In the genomic region with DNA sequence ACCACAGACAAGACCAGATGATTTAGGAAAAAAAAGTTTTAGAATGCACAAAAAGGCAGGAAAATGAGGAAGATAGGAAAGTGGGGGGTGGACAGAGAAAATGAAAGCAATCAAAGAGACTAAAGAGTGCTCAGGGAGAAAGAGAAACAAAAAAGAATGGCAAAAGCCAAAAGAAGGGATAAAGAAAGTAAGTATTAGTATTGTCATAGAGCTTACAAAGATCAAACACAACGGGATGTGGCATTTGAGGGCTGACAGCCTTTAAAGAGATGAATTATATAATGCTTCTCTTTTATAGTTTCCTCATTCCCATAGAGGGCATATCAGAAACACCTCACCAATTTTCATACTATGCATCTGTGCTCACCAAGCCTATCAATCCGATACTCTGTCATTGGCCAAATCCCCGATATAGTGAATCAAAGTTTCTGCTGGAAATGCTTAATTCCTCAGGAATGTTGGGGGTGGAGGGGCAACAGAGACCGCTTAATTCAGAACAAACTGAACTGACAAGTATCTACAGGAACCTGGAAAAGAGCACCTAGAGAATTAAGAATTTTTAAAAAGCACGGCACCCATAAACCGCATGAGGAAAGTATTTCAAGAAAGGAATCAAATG, we compare ENCODE assay signal across 11 cellular contexts. TPM values are rescaled to one million over a fixed set of nuclear protein-coding genes. Genes with fewer than 3 reads are reported as not detected.
DNase-seq lines count a peak whose midpoint lies in the region; ATAC-seq and TF ChIP-seq lines count a peak whose summit lies in the region.
"Had no signal": no experiment of that assay in that cellular context is flagged by ENCODE, and none has a peak within 500 bp of the region (broad histone marks: within the 10 kb centered on the region; RNA-seq: fewer than 3 reads in every experiment).

No MANE protein-coding gene starts in this region.

- H3K4me1 ChIP-seq in RWPE2 (ENCODE audit: insufficient read depth, poor library complexity, severe bottlenecking): peaks cover 37% of the 10 kb centered on the region
- peaks cover 7% of the 10 kb centered on the region for H3K4me1 ChIP-seq in prostate gland (replicated peaks)

- POLR2A ChIA-PET in activated CD4-positive, alpha-beta T cell treated with anti-CD3 and anti-CD28 coated beads for 36 hours (lab: Charles Lee): no interaction called here

- H3K36me3 Mint-ChIP-seq in activated CD4-positive, alpha-beta T cell treated with anti-CD3 and anti-CD28 coated beads for 36 hours (ENCODE audit: low read depth): peaks cover 13% of the 10 kb centered on the region
- H3K36me3 Mint-ChIP-seq in chondrocyte (ENCODE audit: low read depth): peaks cover 6% of the 10 kb centered on the region

- H3K27ac ChIP-seq in RWPE2 (ENCODE audit: poor library complexity, severe bottlenecking) (peak overlapping the region; percentile 90), prostate gland (peak overlapping the region; percentile 38 to 45)
- H3K27ac ChIP-seq: parathyroid adenoma had no signal

- TF ChIP-seq CTCF in RWPE2 (IDR thresholded peaks at IDR 0.05; ENCODE audit: poor library complexity, severe bottlenecking) (no peak), chondrocyte (IDR thresholded peaks at IDR 0.05) (no peak), prostate gland (IDR thresholded peaks at IDR 0.05) (no peak)

- intact Hi-C loops in activated CD4-positive, alpha-beta T cell treated with anti-CD3 and anti-CD28 coated beads for 36 hours (cut with DNase I, micrococcal nuclease): loop anchor here (2.0 to 10.0 kb wide), 8 partner anchors 101 to 1274 kb away; a partner anchor contains a TSS
- intact Hi-C loops in prostate gland (cut with DNase I): loop anchor here (10.0 kb wide), 1 partner anchor 314 kb away; no protein-coding TSS in a partner anchor

- H3K9me3 Mint-ChIP-seq in activated CD4-positive, alpha-beta T cell treated with anti-CD3 and anti-CD28 coated beads for 36 hours (ENCODE audit: low read depth): no peaks in the 10 kb centered on the region
- H3K9me3 Mint-ChIP-seq in chondrocyte (ENCODE audit: low read depth): no peaks in the 10 kb centered on the region

- H3K9me3 ChIP-seq in RWPE2 (ENCODE audit: severe bottlenecking) (no peaks in the 10 kb centered on the region), prostate gland (no peaks in the 10 kb centered on the region)

- H3K27me3 Mint-ChIP-seq in activated CD4-positive, alpha-beta T cell treated with anti-CD3 and anti-CD28 coated beads for 36 hours: no peaks in the 10 kb centered on the region
- H3K27me3 Mint-ChIP-seq in chondrocyte (ENCODE audit: low read depth): no peaks in the 10 kb centered on the region

- no peaks in the 10 kb centered on the region for H3K27me3 ChIP-seq in RWPE2 (ENCODE audit: insufficient read depth, poor library complexity, severe bottlenecking)
- no peaks in the 10 kb centered on the region for H3K27me3 ChIP-seq in prostate gland (replicated peaks; ENCODE audit: insufficient read depth)

- peak overlapping the region; percentile 66 for H3K27ac Mint-ChIP-seq in activated CD4-positive, alpha-beta T cell treated with anti-CD3 and anti-CD28 coated beads for 36 hours
- peak overlapping the region; percentile 74 for H3K27ac Mint-ChIP-seq in chondrocyte (ENCODE audit: unreplicated experiment)

- H3K36me3 ChIP-seq in RWPE2 (ENCODE audit: low read depth) (peaks cover 40% of the 10 kb centered on the region), prostate gland (no peaks in the 10 kb centered on the region)

- peak overlapping the region; percentile 9 for H3K4me3 ChIP-seq in RWPE2 (ENCODE audit: severe bottlenecking)
- H3K4me3 ChIP-seq in prostate gland: no peak overlapping the region

- CTCF ChIA-PET in activated CD4-positive, alpha-beta T cell treated with anti-CD3 and anti-CD28 coated beads for 36 hours (lab: Charles Lee): no interaction called here

- no peak for TF ChIP-seq POLR2A in prostate gland (IDR thresholded peaks at IDR 0.05)

- DNase-seq in activated CD4-positive, alpha-beta T cell treated with anti-CD3 and anti-CD28 coated beads for 36 hours: peak; percentile 15
- DNase-seq in activated CD4-positive, alpha-beta T cell treated with anti-CD3 and anti-CD28 coated beads, Interleukin-2, amount 50 U/mL, for 4 hours: no peak
- no peak for DNase-seq in RWPE2 (ENCODE audit: low spot score)
- DNase-seq in chondrocyte (ENCODE audit: low spot score): no peak
- DNase-seq in prostate gland (ENCODE audit: low spot score): no peak
- DNase-seq: cortex of kidney, NCI-H1105 treated with DMSO at 0.1 percent for 48 hours had no signal

- peak overlapping the region; percentile 85 for H3K4me3 Mint-ChIP-seq in activated CD4-positive, alpha-beta T cell treated with anti-CD3 and anti-CD28 coated beads for 36 hours
- no peak overlapping the region for H3K4me3 Mint-ChIP-seq in chondrocyte (ENCODE audit: unreplicated experiment)

- H3K4me1 Mint-ChIP-seq in activated CD4-positive, alpha-beta T cell treated with anti-CD3 and anti-CD28 coated beads for 36 hours: peaks cover 61% of the 10 kb centered on the region
- H3K4me1 Mint-ChIP-seq in chondrocyte (ENCODE audit: low read depth): peaks cover 59% of the 10 kb centered on the region

- peak; percentile 18 for ATAC-seq in activated CD4-positive, alpha-beta T cell treated with anti-CD3 and anti-CD28 coated beads for 36 hours
- ATAC-seq in RWPE2 (ENCODE audit: low read depth) (peak; percentile 45), GM19035 (IDR thresholded peaks at IDR 0.05; ENCODE audit: unreplicated experiment) (no peak), GM18858 (IDR thresholded peaks at IDR 0.05; ENCODE audit: unreplicated experiment) (no peak), HG03039 (IDR thresholded peaks at IDR 0.05; ENCODE audit: unreplicated experiment) (no peak)

- WGBS in prostate gland: 55% methylated on average over 6 of the region's 6 CpGs

RNA-seq across cellular contexts. Expression of a gene that starts 2.7 kb away (rescaled TPM):
- total RNA-seq in activated CD4-positive, alpha-beta T cell treated with anti-CD3 and anti-CD28 coated beads for 36 hours: 10 to 100 TPM; 34.1 to 35.5 TPM
- total RNA-seq in chondrocyte: 52.8 to 56.6 TPM (median 53.8 TPM) in 3 replicates
- 10 to 100 TPM; 35.1 to 86.4 TPM for total RNA-seq in prostate gland

RNA-seq across cellular contexts. Expression of a gene that starts 2.8 kb away (rescaled TPM):
- 10 to 100 TPM; 12.8 to 13.3 TPM for total RNA-seq in activated CD4-positive, alpha-beta T cell treated with anti-CD3 and anti-CD28 coated beads for 36 hours
- total RNA-seq in chondrocyte (4.6 to 8.8 TPM (median 4.9 TPM) in 3 replicates), prostate gland (10 to 100 TPM in 1 of 2 donors, 1 to 10 TPM in 1; 9.7 to 15.3 TPM)

RNA-seq across cellular contexts. Expression of a gene that starts 19.0 kb away (rescaled TPM):
- total RNA-seq in activated CD4-positive, alpha-beta T cell treated with anti-CD3 and anti-CD28 coated beads for 36 hours: 10 to 100 TPM; 31.4 to 38.8 TPM
- total RNA-seq in chondrocyte (63.3 to 73.0 TPM (median 69.0 TPM) in 3 replicates), prostate gland (10 to 100 TPM; 95.4 to 99.9 TPM)

Comparison
In these comparisons a context has a peak if more than half of its experiments do, and no peak if none do; other contexts are left out.
1. ATAC-seq: peak in activated CD4-positive, alpha-beta T cell treated with anti-CD3 and anti-CD28 coated beads for 36 hours (single experiment) and RWPE2 (single experiment); none in GM19035 (single experiment), GM18858 (single experiment) and HG03039 (single experiment).